In the genomic region with DNA sequence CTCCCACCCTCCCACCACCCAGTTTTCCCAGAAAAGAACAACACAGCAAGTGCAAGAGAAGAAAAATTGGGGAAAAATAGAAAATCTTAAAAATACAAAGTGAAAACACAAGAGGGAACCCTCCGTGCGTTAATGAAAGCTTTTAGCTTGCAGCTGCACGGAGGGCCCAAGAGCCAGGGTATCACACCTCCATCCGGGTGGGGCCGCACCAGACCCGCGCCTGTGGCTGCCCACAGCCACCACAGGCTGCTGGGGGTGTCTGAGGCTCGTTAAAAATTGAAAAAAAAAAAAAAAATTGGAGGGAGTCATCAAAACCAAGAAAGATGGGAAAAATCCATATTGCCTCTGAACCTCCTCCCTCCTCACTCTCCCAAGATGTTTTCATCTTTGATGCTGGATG, we compare ENCODE assay signal across 17 cellular contexts.
"Had no signal": no experiment of that assay in that cellular context is flagged by ENCODE, and none has a peak within 500 bp of the region (broad histone marks: within the 10 kb centered on the region; RNA-seq: fewer than 3 reads in every experiment).

No MANE protein-coding gene starts in this region.

- FAIRE-seq: pancreas had no signal

- DNase-seq: activated B cell treated with CpG ODN at 0.5 μM for 24 hours; activated CD8-positive, alpha-beta T cell treated with anti-CD3 and anti-CD28 coated beads for 36 hours; activated T-cell treated with anti-CD3 and anti-CD28 coated beads, Interleukin-2, amount 50 U/mL, for 48 hours; foreskin melanocyte; islet precursor cell; left ventricle myocardium inferior; mucosa of descending colon; pancreas; retina; stimulated activated CD4-positive, alpha-beta T cell treated with anti-CD3 and anti-CD28 coated beads, Interleukin-12 subunit alpha, Interleukin-12 subunit beta, amount 100 ng/mL, for 4 hours; trophoblast cell had no signal

- ATAC-seq: mucosa of descending colon, pancreas, sciatic nerve had no signal

- H3K4me3 ChIP-seq: breast epithelium, esophagus muscularis mucosa, left ventricle myocardium inferior, mucosa of descending colon, pancreas, prostate gland, skin epidermis, thoracic aorta had no signal

- H3K27ac ChIP-seq: breast epithelium, esophagus muscularis mucosa, left ventricle myocardium inferior, pancreas, prostate gland, skin epidermis, thoracic aorta had no signal

- H3K9me3 ChIP-seq: breast epithelium, esophagus muscularis mucosa, left ventricle myocardium inferior, mucosa of descending colon, pancreas, prostate gland, thoracic aorta had no signal

- H3K36me3 ChIP-seq: breast epithelium, left ventricle myocardium inferior, pancreas, prostate gland, thoracic aorta had no signal

- H3K4me1 ChIP-seq: breast epithelium, pancreas had no signal
